Comparison of ENCODE assay signal across 10 cellular contexts in the genomic region with DNA sequence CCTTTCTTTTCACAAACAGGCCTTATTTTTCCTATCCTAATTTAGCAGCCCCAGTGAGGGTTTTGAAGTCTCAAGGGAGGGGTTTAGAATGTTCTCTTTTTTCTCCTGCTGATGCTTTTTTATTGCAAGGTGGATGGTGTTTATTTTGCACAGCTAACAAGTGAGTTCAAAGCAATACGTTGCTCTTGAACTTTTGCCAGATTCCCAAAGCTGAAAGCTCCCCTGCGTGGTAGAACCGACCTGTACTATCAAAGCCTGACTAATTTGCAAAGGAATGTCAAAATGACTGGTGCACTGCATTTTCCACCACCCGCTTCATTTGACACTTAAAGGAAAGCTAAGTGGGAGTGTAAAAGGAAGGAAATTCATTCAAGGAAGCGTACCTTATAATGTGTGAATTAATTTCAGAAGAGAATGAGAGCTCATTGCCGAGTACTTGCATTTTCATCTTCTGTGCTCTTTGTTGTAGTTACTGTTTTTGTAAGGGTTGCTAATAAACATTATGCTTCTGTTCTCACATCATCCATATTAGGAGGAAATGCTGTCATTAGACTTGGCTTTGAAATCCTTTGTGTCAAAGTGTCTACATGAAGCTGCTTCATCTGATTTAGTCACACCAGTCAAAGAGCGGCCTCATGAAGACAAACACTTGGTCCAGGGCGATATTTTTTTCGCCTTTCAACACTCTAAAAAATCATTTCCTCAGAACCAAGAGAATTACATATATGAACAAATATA.
DNase-seq lines count a peak whose midpoint lies in the region; ATAC-seq, FAIRE-seq and TF ChIP-seq lines count a peak whose summit lies in the region.
"Had no signal": no experiment of that assay in that cellular context is flagged by ENCODE, and none has a peak within 500 bp of the region (broad histone marks: within the 10 kb centered on the region; RNA-seq: fewer than 3 reads in every experiment).

No MANE protein-coding gene starts in this region.

- in situ Hi-C loops in HepG2 (cut with HindIII; ENCODE audit: extremely low pct_ligation_motif_present, low pct_unique_long_range_greater_than_20kb) = no loop called here

- H3K9ac ChIP-seq in HepG2 (ENCODE audit: insufficient read depth, low read depth, low read length) = no peak overlapping the region

- peak; percentile 35 to 75 (median 52) for ATAC-seq in right lobe of liver
- ATAC-seq in HepG2 = no peak
- ATAC-seq in right cardiac atrium = peak; percentile 43 to 53

- intact Hi-C loops in right lobe of liver (cut with DNase I) = no loop called here
- intact Hi-C loops in HepG2 (cut with micrococcal nuclease; ENCODE audit: unreplicated experiment) = no loop called here
- intact Hi-C loops in right cardiac atrium (cut with DNase I) = no loop called here

- BruUV-seq in HepG2 (replicated peaks; lab: Mats Ljungman, UMichigan) = no TSS peak

- 57% methylated on average over 9 of the region's 9 CpGs for WGBS in right lobe of liver (ENCODE audit: insufficient coverage, low coverage, low lambda C conversion rate, missing lambda C conversion rate)
- 38% methylated on average over 9 of the region's 9 CpGs for WGBS in HepG2 (ENCODE audit: low lambda C conversion rate)
- 27% methylated on average over 9 of the region's 9 CpGs for WGBS in right cardiac atrium

- DNase-seq in right lobe of liver = no peak
- DNase-seq in HepG2 (ENCODE audit: low spot score) = no peak
- peak; percentile 94 for DNase-seq in NCI-H748 (lab: John Stamatoyannopoulos, UW; ENCODE audit: unreplicated experiment)
- DNase-seq in right cardiac atrium = no peak
- no peak for DNase-seq in EL
- DNase-seq in occipital lobe (lab: John Stamatoyannopoulos, UW) = no peak
- DNase-seq in H7 = no peak
- DNase-seq in inferior parietal cortex (ENCODE audit: extremely low spot score) = no peak
- DNase-seq: activated CD4-positive, alpha-beta memory T cell treated with anti-CD3 and anti-CD28 coated beads, Interleukin-2, amount 10 ng/mL, durations not matched to agents 7 days and 5 days; glutamatergic neuron had no signal

- POLR2A ChIA-PET in HepG2 (lab: Yijun Ruan, JAX) = no interaction called here

- no peak overlapping the region for H3K27ac ChIP-seq in right lobe of liver
- no peak overlapping the region for H3K27ac ChIP-seq in HepG2 (ENCODE audit: extremely low read length, insufficient read depth, low read length)
- H3K27ac ChIP-seq in right cardiac atrium (ENCODE audit: low read length) = no peak overlapping the region

- TF ChIP-seq RAD21 in HepG2 (CRISPR knock-in tag; IDR thresholded peaks at IDR 0.05) = no peak

- CTCF ChIA-PET in HepG2 (lab: Yijun Ruan, JAX; ENCODE audit: low intra/inter-chr PET ratio, low total read pairs) = no interaction called here

- H3K36me3 ChIP-seq in right lobe of liver (no peaks in the 10 kb centered on the region), HepG2 (replicated peaks in 1 of 2; ENCODE audit: control insufficient read depth in 1 of 2, insufficient read depth in 2 of 2, low read length in 2 of 2) (no peaks in the 10 kb centered on the region), H7 (replicated peaks; ENCODE audit: control insufficient read depth, insufficient read depth, low read length) (no peaks in the 10 kb centered on the region)

- H2AFZ ChIP-seq in HepG2 (ENCODE audit: low read length) = no peak overlapping the region

- no peak overlapping the region for H3K4me2 ChIP-seq in HepG2 (ENCODE audit: low read depth, low read length)

- TF ChIP-seq CTCF in right lobe of liver (IDR thresholded peaks at IDR 0.05) (no peak), HepG2 (CRISPR knock-in tag; IDR thresholded peaks at IDR 0.05) (no peak)

- no peaks in the 10 kb centered on the region for H3K9me3 ChIP-seq in right lobe of liver
- H3K9me3 ChIP-seq in HepG2 (ENCODE audit: low read length) = no peaks in the 10 kb centered on the region
- H3K9me3 ChIP-seq in right cardiac atrium (ENCODE audit: control insufficient read depth, low read length) = no peaks in the 10 kb centered on the region

- TF ChIP-seq EP300 in HepG2 (IDR thresholded peaks at IDR 0.05; ENCODE audit: low read depth in 2 of 2, low read length in 2 of 2) (no peak), HepG2 (CRISPR knock-in tag; IDR thresholded peaks at IDR 0.05; ENCODE audit: borderline replicate concordance) (no peak)

- no peak for FAIRE-seq in HepG2 (lab: Jason Lieb, UNC)

- H3K27me3 ChIP-seq in right lobe of liver (no peaks in the 10 kb centered on the region), HepG2 (ENCODE audit: control insufficient read depth in 1 of 2, insufficient read depth in 2 of 2, low read length in 2 of 2) (no peaks in the 10 kb centered on the region), right cardiac atrium (ENCODE audit: control insufficient read depth, insufficient read depth) (no peaks in the 10 kb centered on the region), H7 (ENCODE audit: control insufficient read depth, insufficient read depth, low read length) (no peaks in the 10 kb centered on the region)

- H3K4me1 ChIP-seq in right lobe of liver (no peaks in the 10 kb centered on the region), HepG2 (ENCODE audit: insufficient read depth, low read length) (no peaks in the 10 kb centered on the region), right cardiac atrium (ENCODE audit: control insufficient read depth, insufficient read depth, low read length) (peaks cover 1% of the 10 kb centered on the region)

- H3K4me3 ChIP-seq in right lobe of liver = no peak overlapping the region
- H3K4me3 ChIP-seq in HepG2 (replicated peaks in 1 of 3; ENCODE audit: insufficient read depth in 1 of 3, low read depth in 2 of 3, low read length in 3 of 3) = no peak overlapping the region
- peak overlapping the region; percentile 25 for H3K4me3 ChIP-seq in right cardiac atrium (ENCODE audit: low read length)
- no peak overlapping the region for H3K4me3 ChIP-seq in H7 (ENCODE audit: insufficient read depth, low read depth, low read length)

- TF ChIP-seq POLR2A in right lobe of liver (IDR thresholded peaks at IDR 0.05) (no peak), HepG2 (IDR thresholded peaks at IDR 0.05; ENCODE audit: insufficient read depth in 1 of 2, low read depth in 2 of 2, low read length in 2 of 2) (no peak)

- H3K79me2 ChIP-seq in HepG2 (ENCODE audit: insufficient read depth, low read length) = no peaks in the 10 kb centered on the region

- H4K20me1 ChIP-seq in HepG2 (ENCODE audit: insufficient read depth, low read length) = no peaks in the 10 kb centered on the region

TF ChIP-seq in HepG2, 621 proteins besides CTCF, POLR2A, EP300 and RAD21:
- TF ChIP-seq YEATS2 (CRISPR knock-in tag; IDR thresholded peaks at IDR 0.05; ENCODE audit: borderline replicate concordance) (no peak), ZNF431 (CRISPR knock-in tag; IDR thresholded peaks at IDR 0.05; ENCODE audit: borderline replicate concordance, low read depth) (no peak), PHF21A (CRISPR knock-in tag; IDR thresholded peaks at IDR 0.05) (no peak), ZFP36L1 (CRISPR knock-in tag; IDR thresholded peaks at IDR 0.05) (no peak), ZNF326 (CRISPR knock-in tag; IDR thresholded peaks at IDR 0.05; ENCODE audit: borderline replicate concordance) (no peak), ZBTB3 (CRISPR knock-in tag; IDR thresholded peaks at IDR 0.05; ENCODE audit: borderline replicate concordance, low read depth) (no peak), SNAI1 (CRISPR knock-in tag; IDR thresholded peaks at IDR 0.05; ENCODE audit: borderline replicate concordance) (no peak), ZNF776 (CRISPR knock-in tag; IDR thresholded peaks at IDR 0.05) (no peak), MAZ (IDR thresholded peaks at IDR 0.05; ENCODE audit: borderline replicate concordance, low read depth, low read length) (no peak), MAZ (CRISPR knock-in tag; IDR thresholded peaks at IDR 0.05; ENCODE audit: low read depth) (no peak), ZNF790 (CRISPR knock-in tag; IDR thresholded peaks at IDR 0.05; ENCODE audit: borderline replicate concordance) (no peak)
- TF ChIP-seq, protein P1, sequence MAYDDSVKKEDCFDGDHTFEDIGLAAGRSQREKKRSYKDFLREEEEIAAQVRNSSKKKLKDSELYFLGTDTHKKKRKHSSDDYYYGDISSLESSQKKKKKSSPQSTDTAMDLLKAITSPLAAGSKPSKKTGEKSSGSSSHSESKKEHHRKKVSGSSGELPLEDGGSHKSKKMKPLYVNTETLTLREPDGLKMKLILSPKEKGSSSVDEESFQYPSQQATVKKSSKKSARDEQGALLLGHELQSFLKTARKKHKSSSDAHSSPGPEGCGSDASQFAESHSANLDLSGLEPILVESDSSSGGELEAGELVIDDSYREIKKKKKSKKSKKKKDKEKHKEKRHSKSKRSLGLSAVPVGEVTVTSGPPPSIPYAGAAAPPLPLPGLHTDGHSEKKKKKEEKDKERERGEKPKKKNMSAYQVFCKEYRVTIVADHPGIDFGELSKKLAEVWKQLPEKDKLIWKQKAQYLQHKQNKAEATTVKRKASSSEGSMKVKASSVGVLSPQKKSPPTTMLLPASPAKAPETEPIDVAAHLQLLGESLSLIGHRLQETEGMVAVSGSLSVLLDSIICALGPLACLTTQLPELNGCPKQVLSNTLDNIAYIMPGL (CRISPR knock-in tag; IDR thresholded peaks at IDR 0.05; ENCODE audit: borderline replicate concordance in 1 of 2, low read depth in 1 of 2) = no peak
